8 cellular contexts compared by ENCODE assay signal in the genomic region with DNA sequence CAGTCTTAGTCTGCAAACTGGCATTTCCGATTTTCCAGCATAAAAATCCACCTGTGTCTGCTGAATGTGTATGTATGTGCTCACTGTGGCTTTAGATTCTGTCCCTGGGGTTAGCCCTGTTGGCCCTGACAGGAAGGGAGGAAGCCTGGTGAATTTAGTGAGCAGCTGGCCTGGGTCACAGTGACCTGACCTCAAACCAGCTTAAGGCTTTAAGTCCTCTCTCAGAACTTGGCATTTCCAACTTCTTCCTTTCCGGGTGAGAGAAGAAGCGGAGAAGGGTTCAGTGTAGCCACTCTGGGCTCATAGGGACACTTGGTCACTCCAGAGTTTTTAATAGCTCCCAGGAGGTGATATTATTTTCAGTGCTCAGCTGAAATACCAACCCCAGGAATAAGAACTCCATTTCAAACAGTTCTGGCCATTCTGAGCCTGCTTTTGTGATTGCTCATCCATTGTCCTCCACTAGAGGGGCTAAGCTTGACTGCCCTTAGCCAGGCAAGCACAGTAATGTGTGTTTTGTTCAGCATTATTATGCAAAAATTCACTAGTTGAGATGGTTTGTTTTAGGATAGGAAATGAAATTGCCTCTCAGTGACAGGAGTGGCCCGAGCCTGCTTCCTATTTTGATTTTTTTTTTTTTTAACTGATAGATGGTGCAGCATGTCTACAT. TPM values are rescaled to one million over a fixed set of nuclear protein-coding genes. Genes with fewer than 3 reads are reported as not detected.
DNase-seq lines count a peak whose midpoint lies in the region; ATAC-seq and TF ChIP-seq lines count a peak whose summit lies in the region.

No MANE protein-coding gene starts in this region.

- ATAC-seq in naive thymus-derived CD8-positive, alpha-beta T cell = peak; percentile 25 to 43
- no peak for ATAC-seq in GM21717 (IDR thresholded peaks at IDR 0.05; ENCODE audit: unreplicated experiment)
- ATAC-seq in GM19395 (IDR thresholded peaks at IDR 0.05; ENCODE audit: unreplicated experiment) = no peak

- H3K27ac Mint-ChIP-seq in naive thymus-derived CD8-positive, alpha-beta T cell = peak overlapping the region; percentile 49 to 85 (median 76)

- TF ChIP-seq CTCF in GM06990 (IDR thresholded peaks at IDR 0.05; ENCODE audit: insufficient read depth, low read length, poor library complexity, severe bottlenecking) (peak; percentile 44), NB4 (IDR thresholded peaks at IDR 0.05; ENCODE audit: low read depth, low read length) (peak; percentile 50)

- H3K27me3 ChIP-seq in GM06990 (replicated peaks; ENCODE audit: control insufficient read depth, insufficient read depth, low read length) = no peaks in the 10 kb centered on the region

- no peak for TF ChIP-seq POLR2A in NB4 (IDR thresholded peaks at IDR 0.05; ENCODE audit: extremely low read depth, insufficient read length)

- DNase-seq in GM06990 (ENCODE audit: extremely low read depth, insufficient read length) (no peak), NB4 (ENCODE audit: low read depth) (peak; percentile 75), dermis microvascular lymphatic vessel endothelial cell (ENCODE audit: low read depth in 2 of 2) (peak; percentile 55 to 79), NCI-H446 treated with DMSO at 0.1 percent for 48 hours (lab: John Stamatoyannopoulos, UW) (no peak), ureter (ENCODE audit: low spot score) (no peak)
- DNase-seq in naive thymus-derived CD8-positive, alpha-beta T cell = no peak

- no peak overlapping the region for H3K4me3 Mint-ChIP-seq in naive thymus-derived CD8-positive, alpha-beta T cell

- H3K4me1 Mint-ChIP-seq in naive thymus-derived CD8-positive, alpha-beta T cell = peaks cover 28 to 47% (median 42%) of the 10 kb centered on the region in 4 donors

- no peaks in the 10 kb centered on the region for H3K27me3 Mint-ChIP-seq in naive thymus-derived CD8-positive, alpha-beta T cell

- POLR2A ChIA-PET in naive thymus-derived CD8-positive, alpha-beta T cell (lab: Charles Lee) = interaction anchor here (0.7 kb wide), 1 partner anchor 687 kb away, joined by 3 read pairs; no protein-coding TSS in a partner anchor

- H3K36me3 Mint-ChIP-seq in naive thymus-derived CD8-positive, alpha-beta T cell = peaks cover 5 to 48% (median 20%) of the 10 kb centered on the region in 3 donors

- H3K9me3 Mint-ChIP-seq in naive thymus-derived CD8-positive, alpha-beta T cell = no peaks in the 10 kb centered on the region

- H3K36me3 ChIP-seq in GM06990 (ENCODE audit: control insufficient read depth, insufficient read depth, low read length) = peaks cover 9% of the 10 kb centered on the region

- no peak overlapping the region for H3K4me3 ChIP-seq in GM06990 (replicated peaks; ENCODE audit: low read depth, low read length)
- no peak overlapping the region for H3K4me3 ChIP-seq in NB4 (ENCODE audit: low read depth, low read length)

RNA-seq across cellular contexts. Expression of a gene that starts 2.5 kb away (rescaled TPM):
- total RNA-seq in dermis microvascular lymphatic vessel endothelial cell (7.2 and 14.8 TPM in 2 replicates), ureter (43.5 TPM)
- under 1 TPM; 0.36 to 0.49 TPM for total RNA-seq in naive thymus-derived CD8-positive, alpha-beta T cell
- not detected for polyA plus RNA-seq in naive thymus-derived CD8-positive, alpha-beta T cell

RNA-seq across cellular contexts. Expression of a gene that starts 47.6 kb away (rescaled TPM):
- total RNA-seq in dermis microvascular lymphatic vessel endothelial cell (27.6 and 38.2 TPM in 2 replicates), ureter (73.2 TPM)
- 100 to 1,000 TPM; 123 to 138 TPM for total RNA-seq in naive thymus-derived CD8-positive, alpha-beta T cell
- polyA plus RNA-seq in naive thymus-derived CD8-positive, alpha-beta T cell = 10 to 100 TPM; 14.5 to 19.3 (median 17.5) TPM

Comparison
In these comparisons a context has a peak if more than half of its experiments do, and no peak if none do; other contexts are left out.
1. DNase-seq: peak in NB4 (single experiment) and dermis microvascular lymphatic vessel endothelial cell (2 of 2); none in GM06990 (single experiment), naive thymus-derived CD8-positive, alpha-beta T cell (0 of 10), NCI-H446 treated with DMSO at 0.1 percent for 48 hours (single experiment) and ureter (single experiment).
2. ATAC-seq: peak in naive thymus-derived CD8-positive, alpha-beta T cell (2 of 2); none in GM21717 (single experiment) and GM19395 (single experiment).